Comparison of ENCODE assay signal across 8 cellular contexts in genomic region chr14:20530771-20531571, GRCh38. TPM values are rescaled to one million over a fixed set of nuclear protein-coding genes. Genes with fewer than 3 reads are reported as not detected.
DNase-seq lines count a peak whose midpoint lies in the region; ATAC-seq, FAIRE-seq and TF ChIP-seq lines count a peak whose summit lies in the region.

No MANE protein-coding gene starts in this region.

- H3K9me2 ChIP-seq in SK-N-SH = no peaks in the 10 kb centered on the region

- peak; percentile 79 for TF ChIP-seq CTCF in SK-N-SH (IDR thresholded peaks at IDR 0.05)
- TF ChIP-seq CTCF in vagina (IDR thresholded peaks at IDR 0.05) = peak; percentile 20 to 47 (median 36)

- DNase-seq in GM12891 (ENCODE audit: insufficient read length, low spot score) = no peak
- DNase-seq in MG63 = peak; percentile 28
- peak; percentile 38 for DNase-seq in SK-N-SH
- peak; percentile 73 for DNase-seq in activated naive CD4-positive, alpha-beta T cell treated with Interleukin-2 at 50 U/mL for 16 hours
- peak; percentile 78 for DNase-seq in Right ventricle myocardium superior
- peak; percentile 37 for DNase-seq in pulmonary artery endothelial cell (ENCODE audit: low read depth, low spot score)
- peak in 1 of 2 donors; percentile 81 for DNase-seq in vagina (ENCODE audit: extremely low spot score in 2 of 2)
- DNase-seq in OCI-M2 (lab: John Stamatoyannopoulos, UW; ENCODE audit: unreplicated experiment) = no peak

- peak overlapping the region; percentile 28; the same call in 1 of the 2 replicates for H3K4me2 ChIP-seq in SK-N-SH

- H3K27ac ChIP-seq in SK-N-SH (ENCODE audit: low read depth in 2 of 2, low read length in 1 of 2) (no peak overlapping the region), vagina (no peak overlapping the region)

- H3K9ac ChIP-seq in SK-N-SH = no peak overlapping the region

- no peak for ATAC-seq in Right ventricle myocardium superior (ENCODE audit: poor library complexity)

- TF ChIP-seq POLR2A in GM12891 (IDR thresholded peaks at IDR 0.05; ENCODE audit: low read depth, low read length) (no peak), vagina (IDR thresholded peaks at IDR 0.05) (no peak)

- no peaks in the 10 kb centered on the region for H3K79me2 ChIP-seq in SK-N-SH (ENCODE audit: insufficient read depth)

- H3K9me3 ChIP-seq in MG63 (no peaks in the 10 kb centered on the region), SK-N-SH (no peaks in the 10 kb centered on the region), vagina (no peaks in the 10 kb centered on the region)

- H3K4me1 ChIP-seq in SK-N-SH (ENCODE audit: control insufficient read depth in 1 of 2, insufficient read depth in 2 of 2, low read depth in 1 of 2, low read length in 1 of 2) (no peaks in the 10 kb centered on the region), vagina (no peaks in the 10 kb centered on the region)

- peak; percentile 66 for FAIRE-seq in GM12891 (lab: Jason Lieb, UNC)

- TF ChIP-seq RAD21 in SK-N-SH (IDR thresholded peaks at IDR 0.05; ENCODE audit: low read length) = peak; percentile 54

- H3K27me3 ChIP-seq in MG63 (peaks cover 3% of the 10 kb centered on the region), SK-N-SH (ENCODE audit: insufficient read depth) (peaks cover 27% of the 10 kb centered on the region; the same call in 1 of the 2 replicates), vagina (no peaks in the 10 kb centered on the region)

- 0 out of 2 replicates have a peak overlapping the region, but pooled peaks have one; percentile 51 for H2AFZ ChIP-seq in SK-N-SH (ENCODE audit: low read depth)

- no peak for TF ChIP-seq EP300 in SK-N-SH (IDR thresholded peaks at IDR 0.05; ENCODE audit: borderline replicate concordance in 1 of 2, low read depth in 1 of 2, low read length in 1 of 2)

- intact Hi-C loops in Right ventricle myocardium superior (cut with DNase I) (no loop called here), vagina (cut with DNase I) (no loop called here)

- POLR2A ChIA-PET in SK-N-SH (lab: Yijun Ruan, JAX) = no interaction called here

- H3F3A ChIP-seq in SK-N-SH (replicated peaks; ENCODE audit: insufficient read depth) = no peaks in the 10 kb centered on the region

- no peak overlapping the region for H3K4me3 ChIP-seq in MG63
- peak overlapping the region in 1 of 2 experiments; percentile 40; a peak in 1 of 4 replicates for H3K4me3 ChIP-seq in SK-N-SH (ENCODE audit: low read depth in 2 of 2, low read length in 1 of 2)
- H3K4me3 ChIP-seq in vagina = no peak overlapping the region

- no peaks in the 10 kb centered on the region for H4K20me1 ChIP-seq in SK-N-SH (ENCODE audit: insufficient read depth)

- CTCF ChIA-PET in SK-N-SH (lab: Yijun Ruan, JAX) = interaction anchor here (0.7 to 2.4 kb wide), 20 partner anchors 9 to 165 kb away, joined by 3 to 9 read pairs (median 4); partner anchors contain the start of genes APEX1 and OSGEP

- H3K36me3 ChIP-seq in MG63 = no peaks in the 10 kb centered on the region
- H3K36me3 ChIP-seq in SK-N-SH (replicated peaks in 1 of 2; ENCODE audit: control insufficient read depth in 1 of 2, insufficient read depth in 2 of 2, low read length in 1 of 2) = no peaks in the 10 kb centered on the region
- H3K36me3 ChIP-seq in vagina = no peaks in the 10 kb centered on the region

- WGBS in SK-N-SH (ENCODE audit: low lambda C conversion rate) = 7% methylated on average over 8 of the region's 8 CpGs

TF ChIP-seq in GM12891, 5 proteins besides CTCF, POLR2A, EP300 and RAD21:
- TF ChIP-seq TAF1 (IDR thresholded peaks at IDR 0.05; ENCODE audit: low read depth, low read length) (no peak), SPI1 (IDR thresholded peaks at IDR 0.05; ENCODE audit: low read depth, low read length) (no peak), POLR2AphosphoS5 (IDR thresholded peaks at IDR 0.05; ENCODE audit: low read depth, low read length) (no peak), PAX5 (IDR thresholded peaks at IDR 0.05; ENCODE audit: insufficient read depth, low read length, severe bottlenecking) (no peak), POU2F2 (IDR thresholded peaks at IDR 0.05; ENCODE audit: low read depth, low read length) (no peak)

TF ChIP-seq in SK-N-SH, 30 proteins besides CTCF, POLR2A, EP300 and RAD21:
- TF ChIP-seq TEAD4 (IDR thresholded peaks at IDR 0.05; ENCODE audit: borderline replicate concordance, insufficient read depth) (no peak), RXRA (IDR thresholded peaks at IDR 0.05; ENCODE audit: borderline replicate concordance, low read depth) (no peak), MXI1 (IDR thresholded peaks at IDR 0.05; ENCODE audit: low read depth, low read length) (no peak), GABPA (IDR thresholded peaks at IDR 0.05; ENCODE audit: low read depth) (no peak), CHD2 (IDR thresholded peaks at IDR 0.05; ENCODE audit: low read length, partially characterized antibody) (no peak), JUND (IDR thresholded peaks at IDR 0.05) (no peak), NRF1 (IDR thresholded peaks at IDR 0.05; ENCODE audit: low read depth, low read length) (no peak), FOXJ3 (CRISPR knock-in tag; IDR thresholded peaks at IDR 0.05) (no peak), RFX5 (IDR thresholded peaks at IDR 0.05; ENCODE audit: low read length) (no peak), USF1 (IDR thresholded peaks at IDR 0.05; ENCODE audit: borderline replicate concordance, low read depth) (no peak), EZH2phosphoT487 (IDR thresholded peaks at IDR 0.05; ENCODE audit: borderline replicate concordance, low read depth) (no peak), GATA2 (CRISPR knock-in tag; IDR thresholded peaks at IDR 0.05) (peak; percentile 41), TCF12 (IDR thresholded peaks at IDR 0.05) (no peak), FOXM1 (IDR thresholded peaks at IDR 0.05; ENCODE audit: low read depth) (no peak), REST (IDR thresholded peaks at IDR 0.05; ENCODE audit: low read depth, low read length) (no peak), SMC3 (IDR thresholded peaks at IDR 0.05; ENCODE audit: low read depth, low read length) (peak; percentile 70), SIN3A (IDR thresholded peaks at IDR 0.05; ENCODE audit: borderline replicate concordance, low read depth, low read length) (no peak)

RNA-seq across cellular contexts. Expression of gene RNASE10, which starts 25.6 kb away (rescaled TPM):
- polyA plus RNA-seq in GM12891 (2012; ENCODE audit: low read depth, missing spikeins) = 0.13 TPM
- total RNA-seq in MG63 (2014; rRNA removed; shearing (Covaris generic); ENCODE audit: low replicate concordance) = not detected in 2 replicates
- polyA plus RNA-seq in SK-N-SH (2012; rRNA removed) = not detected in 2 replicates
- polyA plus RNA-seq in SK-N-SH (2012; cell fraction: cytosol; rRNA removed) = not detected in 2 replicates
- 0.04 TPM in 1 of 2 replicates, not detected in the other for polyA plus RNA-seq in SK-N-SH (2012; cell fraction: nucleus; rRNA removed)
- total RNA-seq in Right ventricle myocardium superior (0.32 TPM), pulmonary artery endothelial cell (0.33 TPM in 1 of 2 replicates, not detected in the other), vagina (not detected)

RNA-seq across cellular contexts. Expression of gene RNASE9, which starts 29.9 kb away (rescaled TPM):
- not detected for polyA plus RNA-seq in GM12891 (2012; ENCODE audit: low read depth, missing spikeins)
- not detected in 2 replicates for total RNA-seq in MG63 (2014; rRNA removed; shearing (Covaris generic); ENCODE audit: low replicate concordance)
- polyA plus RNA-seq in SK-N-SH (2012; rRNA removed) = not detected in 2 replicates
- polyA plus RNA-seq in SK-N-SH (2012; cell fraction: cytosol; rRNA removed) = not detected in 2 replicates
- polyA plus RNA-seq in SK-N-SH (2012; cell fraction: nucleus; rRNA removed) = not detected in 2 replicates
- total RNA-seq in Right ventricle myocardium superior (not detected), pulmonary artery endothelial cell (not detected in 2 replicates), vagina (not detected)

RNA-seq across cellular contexts. Expression of gene RNASE11, which starts 56.8 kb away (rescaled TPM):
- not detected for polyA plus RNA-seq in GM12891 (2012; ENCODE audit: low read depth, missing spikeins)
- not detected in 2 replicates for total RNA-seq in MG63 (2014; rRNA removed; shearing (Covaris generic); ENCODE audit: low replicate concordance)
- polyA plus RNA-seq in SK-N-SH (2012; rRNA removed) = not detected in 2 replicates
- not detected in 2 replicates for polyA plus RNA-seq in SK-N-SH (2012; cell fraction: cytosol; rRNA removed)
- polyA plus RNA-seq in SK-N-SH (2012; cell fraction: nucleus; rRNA removed) = not detected in 2 replicates
- total RNA-seq in Right ventricle myocardium superior = not detected
- not detected in 2 replicates for total RNA-seq in pulmonary artery endothelial cell
- not detected for total RNA-seq in vagina

Comparison
In these comparisons a context has a peak if more than half of its experiments do, and no peak if none do; other contexts are left out.
1. DNase-seq: peak in MG63 (single experiment), SK-N-SH (single experiment), activated naive CD4-positive, alpha-beta T cell treated with Interleukin-2 at 50 U/mL for 16 hours (single experiment), Right ventricle myocardium superior (single experiment) and pulmonary artery endothelial cell (single experiment); none in GM12891 (single experiment) and OCI-M2 (single experiment).